In genomic region chr1:32055426-32055825, GRCh38 we compare ENCODE assay signal across 1 cellular context.
TF ChIP-seq lines count a peak whose summit lies in the region.

No MANE protein-coding gene starts in this region.

TF ChIP-seq in K562, 482 proteins besides CTCF, POLR2A, EP300 and RAD21:
- TF ChIP-seq KAT7 (CRISPR knock-in tag; IDR thresholded peaks at IDR 0.05; ENCODE audit: borderline replicate concordance) = no peak
- TF ChIP-seq POLR2AphosphoS5 (IDR thresholded peaks at IDR 0.05; ENCODE audit: control insufficient read depth, insufficient read depth, low read depth, low read length) = 0 out of 2 replicates have a peak, but pooled peaks have one; percentile 20
- TF ChIP-seq POLR2B (IDR thresholded peaks at IDR 0.05; ENCODE audit: low read depth, partially characterized antibody) = peak; percentile 2
